In genomic region chr14:44896275-44897040, GRCh38 we compare ENCODE assay signal across 1 cellular context.
TF ChIP-seq lines count a peak whose summit lies in the region.

No MANE protein-coding gene starts in this region.

TF ChIP-seq in HCT116, 20 proteins besides CTCF, POLR2A, EP300 and RAD21 (continued from another document):
- TF ChIP-seq, protein P1, sequence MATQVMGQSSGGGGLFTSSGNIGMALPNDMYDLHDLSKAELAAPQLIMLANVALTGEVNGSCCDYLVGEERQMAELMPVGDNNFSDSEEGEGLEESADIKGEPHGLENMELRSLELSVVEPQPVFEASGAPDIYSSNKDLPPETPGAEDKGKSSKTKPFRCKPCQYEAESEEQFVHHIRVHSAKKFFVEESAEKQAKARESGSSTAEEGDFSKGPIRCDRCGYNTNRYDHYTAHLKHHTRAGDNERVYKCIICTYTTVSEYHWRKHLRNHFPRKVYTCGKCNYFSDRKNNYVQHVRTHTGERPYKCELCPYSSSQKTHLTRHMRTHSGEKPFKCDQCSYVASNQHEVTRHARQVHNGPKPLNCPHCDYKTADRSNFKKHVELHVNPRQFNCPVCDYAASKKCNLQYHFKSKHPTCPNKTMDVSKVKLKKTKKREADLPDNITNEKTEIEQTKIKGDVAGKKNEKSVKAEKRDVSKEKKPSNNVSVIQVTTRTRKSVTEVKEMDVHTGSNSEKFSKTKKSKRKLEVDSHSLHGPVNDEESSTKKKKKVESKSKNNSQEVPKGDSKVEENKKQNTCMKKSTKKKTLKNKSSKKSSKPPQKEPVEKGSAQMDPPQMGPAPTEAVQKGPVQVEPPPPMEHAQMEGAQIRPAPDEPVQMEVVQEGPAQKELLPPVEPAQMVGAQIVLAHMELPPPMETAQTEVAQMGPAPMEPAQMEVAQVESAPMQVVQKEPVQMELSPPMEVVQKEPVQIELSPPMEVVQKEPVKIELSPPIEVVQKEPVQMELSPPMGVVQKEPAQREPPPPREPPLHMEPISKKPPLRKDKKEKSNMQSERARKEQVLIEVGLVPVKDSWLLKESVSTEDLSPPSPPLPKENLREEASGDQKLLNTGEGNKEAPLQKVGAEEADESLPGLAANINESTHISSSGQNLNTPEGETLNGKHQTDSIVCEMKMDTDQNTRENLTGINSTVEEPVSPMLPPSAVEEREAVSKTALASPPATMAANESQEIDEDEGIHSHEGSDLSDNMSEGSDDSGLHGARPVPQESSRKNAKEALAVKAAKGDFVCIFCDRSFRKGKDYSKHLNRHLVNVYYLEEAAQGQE (IDR thresholded peaks at IDR 0.05; ENCODE audit: low read depth) = no peak
- no peak for TF ChIP-seq YY1 (IDR thresholded peaks at IDR 0.05; ENCODE audit: extremely low read depth, insufficient replicate concordance, low read depth, low read length)
- TF ChIP-seq EZH2phosphoT487 (IDR thresholded peaks at IDR 0.05; ENCODE audit: borderline replicate concordance) = no peak
